Comparison of ENCODE assay signal across 18 cellular contexts in the genomic region with DNA sequence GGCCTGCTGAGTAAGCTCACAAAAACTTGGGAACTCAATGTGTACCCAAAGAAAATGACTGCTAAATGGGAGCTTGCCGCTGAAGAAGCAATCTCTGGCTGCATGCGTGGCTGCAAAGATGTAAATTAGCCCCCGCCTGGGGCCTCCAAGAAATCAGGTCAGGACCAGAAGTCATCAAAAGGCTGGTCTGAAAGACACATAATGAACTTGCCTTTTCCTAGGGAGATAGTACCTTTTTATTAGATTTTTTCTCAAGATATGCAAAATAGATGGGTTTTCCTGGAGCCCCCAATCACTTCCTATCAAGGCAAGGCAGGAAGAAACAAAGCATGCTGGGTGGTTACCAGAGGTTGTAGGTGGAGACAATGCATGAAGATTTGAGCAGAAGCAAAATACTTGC. TPM values are rescaled to one million over a fixed set of nuclear protein-coding genes. Genes with fewer than 3 reads are reported as not detected.
DNase-seq lines count a peak whose midpoint lies in the region; ATAC-seq and TF ChIP-seq lines count a peak whose summit lies in the region.
"Had no signal": no experiment of that assay in that cellular context is flagged by ENCODE, and none has a peak within 500 bp of the region (broad histone marks: within the 10 kb centered on the region; RNA-seq: fewer than 3 reads in every experiment).

No MANE protein-coding gene starts in this region.

- H3K79me2 ChIP-seq in DOHH2 (ENCODE audit: control insufficient read depth, low read length) (no peaks in the 10 kb centered on the region), Loucy (ENCODE audit: insufficient read depth, low read length) (no peaks in the 10 kb centered on the region)

- H3K27ac ChIP-seq in DOHH2 (ENCODE audit: low read depth, low read length) (no peak overlapping the region), upper lobe of right lung (no peak overlapping the region), SJCRH30 (no peak overlapping the region)
- H3K27ac ChIP-seq: A549, BLaER1, C4-2B had no signal

- H3K4me3 ChIP-seq in DOHH2 (ENCODE audit: low read length), result no peak overlapping the region
- H3K4me3 ChIP-seq in Loucy (ENCODE audit: low read length, poor library complexity, severe bottlenecking), result no peak overlapping the region
- no peak overlapping the region for H3K4me3 ChIP-seq in upper lobe of right lung
- no peak overlapping the region for H3K4me3 ChIP-seq in SJCRH30
- H3K4me3 ChIP-seq: A549, BLaER1 had no signal

- H3F3A ChIP-seq in DOHH2 (ENCODE audit: control insufficient read depth, insufficient read depth) (no peaks in the 10 kb centered on the region), Loucy (ENCODE audit: low read depth) (no peaks in the 10 kb centered on the region)

- DNase-seq in germinal center (ENCODE audit: low spot score), result peak; percentile 19
- peak; percentile 3 for DNase-seq in upper lobe of right lung
- no peak for DNase-seq in SJCRH30
- DNase-seq in pons (ENCODE audit: low spot score), result no peak
- DNase-seq: 8988T; ACHN; Caco-2; CD8-positive, alpha-beta T cell; DMS 273 treated with DMSO at 0.1 percent for 48 hours; DMS79; H7; HCEC 1CT had no signal

- H3K27me3 ChIP-seq in DOHH2 (ENCODE audit: control insufficient read depth, low read length) (peaks cover 8% of the 10 kb centered on the region; the same call in 1 of the 2 replicates), Loucy (ENCODE audit: insufficient read depth, low read length, poor library complexity, severe bottlenecking) (no peaks in the 10 kb centered on the region), upper lobe of right lung (no peaks in the 10 kb centered on the region), SJCRH30 (no peaks in the 10 kb centered on the region; the same call in 1 of the 2 replicates)
- H3K27me3 ChIP-seq: BLaER1 had no signal

- H3K9ac ChIP-seq in Loucy (ENCODE audit: low read depth, low read length, poor library complexity, severe bottlenecking), result no peak overlapping the region
- H3K9ac ChIP-seq: BLaER1 had no signal

- H4K20me1 ChIP-seq in DOHH2 (ENCODE audit: control insufficient read depth, insufficient read depth, low read depth, low read length), result no peaks in the 10 kb centered on the region
- H4K20me1 ChIP-seq in Loucy (ENCODE audit: insufficient read depth, low read length, poor library complexity, severe bottlenecking), result no peaks in the 10 kb centered on the region
- H4K20me1 ChIP-seq: BLaER1 had no signal

- H2AFZ ChIP-seq in Loucy (ENCODE audit: low read length), result peak overlapping the region; percentile 45; the same call in 1 of the 2 replicates

- H3K9me2 ChIP-seq in DOHH2 (replicated peaks; ENCODE audit: control insufficient read depth, low read length) (no peaks in the 10 kb centered on the region), Loucy (replicated peaks; ENCODE audit: low read depth, low read length) (no peaks in the 10 kb centered on the region)

- H3K9me3 ChIP-seq in DOHH2 (ENCODE audit: control insufficient read depth, insufficient read depth, low read length), result no peaks in the 10 kb centered on the region
- no peaks in the 10 kb centered on the region for H3K9me3 ChIP-seq in Loucy (ENCODE audit: insufficient read depth, low read depth, low read length)
- H3K9me3 ChIP-seq in upper lobe of right lung, result no peaks in the 10 kb centered on the region
- no peaks in the 10 kb centered on the region for H3K9me3 ChIP-seq in SJCRH30 (replicated peaks)
- H3K9me3 ChIP-seq: A549, BLaER1, Caco-2 had no signal

- H3K36me3 ChIP-seq in DOHH2 (ENCODE audit: control insufficient read depth, low read length), result no peaks in the 10 kb centered on the region
- no peaks in the 10 kb centered on the region for H3K36me3 ChIP-seq in Loucy (ENCODE audit: insufficient read depth, low read length)
- no peaks in the 10 kb centered on the region for H3K36me3 ChIP-seq in upper lobe of right lung
- no peaks in the 10 kb centered on the region for H3K36me3 ChIP-seq in SJCRH30
- H3K36me3 ChIP-seq: BLaER1 had no signal

- H3K4me2 ChIP-seq in DOHH2 (ENCODE audit: low read length) (peak overlapping the region; percentile 19; the same call in 1 of the 2 replicates), Loucy (ENCODE audit: low read depth, low read length, poor library complexity, severe bottlenecking) (no peak overlapping the region)
- H3K4me2 ChIP-seq: A549, BLaER1 had no signal

- TF ChIP-seq CTCF in DOHH2 (IDR thresholded peaks at IDR 0.05; ENCODE audit: low read depth, low read length, poor library complexity, severe bottlenecking), result no peak
- no peak for TF ChIP-seq CTCF in Loucy (conservative IDR thresholded peaks at IDR 0.05; ENCODE audit: low read length)
- no peak for TF ChIP-seq CTCF in upper lobe of right lung (IDR thresholded peaks at IDR 0.05)

- H3K4me1 ChIP-seq in DOHH2 (ENCODE audit: control insufficient read depth, low read length) (peaks cover 8% of the 10 kb centered on the region), Loucy (ENCODE audit: insufficient read depth, low read length, poor library complexity, severe bottlenecking) (no peaks in the 10 kb centered on the region), upper lobe of right lung (no peaks in the 10 kb centered on the region), SJCRH30 (no peaks in the 10 kb centered on the region)
- H3K4me1 ChIP-seq: BLaER1, Caco-2 had no signal

- intact Hi-C loops in upper lobe of right lung (cut with DNase I), result no loop called here

- ATAC-seq in upper lobe of right lung, result no peak
- no peak for ATAC-seq in GM21786 (IDR thresholded peaks at IDR 0.05; ENCODE audit: unreplicated experiment)
- ATAC-seq: A549; CD8-positive, alpha-beta T cell had no signal

RNA-seq across cellular contexts. Expression of gene PDCL3, which starts 38.9 kb away (rescaled TPM):
- 21.6 TPM for total RNA-seq in upper lobe of right lung
- 22.4 and 23.1 TPM in 2 replicates for total RNA-seq in SJCRH30 (2014; rRNA removed; shearing (Covaris generic))

Comparison
In these comparisons a context has a peak if more than half of its experiments do, and no peak if none do; other contexts are left out.
1. DNase-seq: peak in germinal center (single experiment) and upper lobe of right lung (single experiment); none in SJCRH30 (0 of 2) and pons (single experiment).